Comparison of ENCODE assay signal across 1 cellular context in the genomic region with DNA sequence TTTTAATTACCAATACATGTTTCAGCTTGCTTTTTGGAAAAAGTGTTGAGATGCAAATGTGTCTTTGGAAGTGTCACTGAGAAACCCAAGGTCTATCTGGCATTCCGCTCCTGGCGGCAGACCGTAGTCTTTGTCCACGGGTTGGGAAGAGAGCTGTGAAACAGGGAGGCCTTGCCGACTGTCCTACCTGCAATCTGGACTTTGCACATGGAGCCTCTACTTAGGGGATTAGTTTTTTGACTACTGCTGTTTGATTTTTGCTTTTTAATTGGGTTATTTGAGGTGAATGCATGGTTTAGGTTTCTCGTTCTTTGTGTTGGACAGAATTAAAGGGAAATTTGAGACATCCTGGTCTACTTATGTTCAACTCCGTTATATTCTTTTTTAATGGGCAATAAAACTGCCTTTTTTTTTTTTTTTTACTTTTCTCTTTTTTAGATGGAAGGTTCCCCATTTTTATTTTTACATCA.
TF ChIP-seq lines count a peak whose summit lies in the region.

No MANE protein-coding gene starts in this region.

TF ChIP-seq in WTC11, 78 proteins besides CTCF, POLR2A, EP300 and RAD21 (continued from another document):
- TF ChIP-seq, protein P1, sequence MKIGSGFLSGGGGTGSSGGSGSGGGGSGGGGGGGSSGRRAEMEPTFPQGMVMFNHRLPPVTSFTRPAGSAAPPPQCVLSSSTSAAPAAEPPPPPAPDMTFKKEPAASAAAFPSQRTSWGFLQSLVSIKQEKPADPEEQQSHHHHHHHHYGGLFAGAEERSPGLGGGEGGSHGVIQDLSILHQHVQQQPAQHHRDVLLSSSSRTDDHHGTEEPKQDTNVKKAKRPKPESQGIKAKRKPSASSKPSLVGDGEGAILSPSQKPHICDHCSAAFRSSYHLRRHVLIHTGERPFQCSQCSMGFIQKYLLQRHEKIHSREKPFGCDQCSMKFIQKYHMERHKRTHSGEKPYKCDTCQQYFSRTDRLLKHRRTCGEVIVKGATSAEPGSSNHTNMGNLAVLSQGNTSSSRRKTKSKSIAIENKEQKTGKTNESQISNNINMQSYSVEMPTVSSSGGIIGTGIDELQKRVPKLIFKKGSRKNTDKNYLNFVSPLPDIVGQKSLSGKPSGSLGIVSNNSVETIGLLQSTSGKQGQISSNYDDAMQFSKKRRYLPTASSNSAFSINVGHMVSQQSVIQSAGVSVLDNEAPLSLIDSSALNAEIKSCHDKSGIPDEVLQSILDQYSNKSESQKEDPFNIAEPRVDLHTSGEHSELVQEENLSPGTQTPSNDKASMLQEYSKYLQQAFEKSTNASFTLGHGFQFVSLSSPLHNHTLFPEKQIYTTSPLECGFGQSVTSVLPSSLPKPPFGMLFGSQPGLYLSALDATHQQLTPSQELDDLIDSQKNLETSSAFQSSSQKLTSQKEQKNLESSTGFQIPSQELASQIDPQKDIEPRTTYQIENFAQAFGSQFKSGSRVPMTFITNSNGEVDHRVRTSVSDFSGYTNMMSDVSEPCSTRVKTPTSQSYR (CRISPR knock-in tag; IDR thresholded peaks at IDR 0.05), result no peak
- TF ChIP-seq TEAD4 (CRISPR knock-in tag; IDR thresholded peaks at IDR 0.05), result no peak
- TF ChIP-seq, protein P2, sequence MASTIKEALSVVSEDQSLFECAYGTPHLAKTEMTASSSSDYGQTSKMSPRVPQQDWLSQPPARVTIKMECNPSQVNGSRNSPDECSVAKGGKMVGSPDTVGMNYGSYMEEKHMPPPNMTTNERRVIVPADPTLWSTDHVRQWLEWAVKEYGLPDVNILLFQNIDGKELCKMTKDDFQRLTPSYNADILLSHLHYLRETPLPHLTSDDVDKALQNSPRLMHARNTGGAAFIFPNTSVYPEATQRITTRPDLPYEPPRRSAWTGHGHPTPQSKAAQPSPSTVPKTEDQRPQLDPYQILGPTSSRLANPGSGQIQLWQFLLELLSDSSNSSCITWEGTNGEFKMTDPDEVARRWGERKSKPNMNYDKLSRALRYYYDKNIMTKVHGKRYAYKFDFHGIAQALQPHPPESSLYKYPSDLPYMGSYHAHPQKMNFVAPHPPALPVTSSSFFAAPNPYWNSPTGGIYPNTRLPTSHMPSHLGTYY (CRISPR knock-in tag; IDR thresholded peaks at IDR 0.05), result no peak
- TF ChIP-seq SMAD3 (CRISPR knock-in tag; IDR thresholded peaks at IDR 0.05; ENCODE audit: borderline replicate concordance), result no peak
- TF ChIP-seq, protein P3, sequence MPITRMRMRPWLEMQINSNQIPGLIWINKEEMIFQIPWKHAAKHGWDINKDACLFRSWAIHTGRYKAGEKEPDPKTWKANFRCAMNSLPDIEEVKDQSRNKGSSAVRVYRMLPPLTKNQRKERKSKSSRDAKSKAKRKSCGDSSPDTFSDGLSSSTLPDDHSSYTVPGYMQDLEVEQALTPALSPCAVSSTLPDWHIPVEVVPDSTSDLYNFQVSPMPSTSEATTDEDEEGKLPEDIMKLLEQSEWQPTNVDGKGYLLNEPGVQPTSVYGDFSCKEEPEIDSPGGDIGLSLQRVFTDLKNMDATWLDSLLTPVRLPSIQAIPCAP (CRISPR knock-in tag; IDR thresholded peaks at IDR 0.05), result no peak
- TF ChIP-seq FOXK1 (CRISPR knock-in tag; IDR thresholded peaks at IDR 0.05), result no peak
- no peak for TF ChIP-seq PRRX2 (CRISPR knock-in tag; IDR thresholded peaks at IDR 0.05)
- TF ChIP-seq, protein P4, sequence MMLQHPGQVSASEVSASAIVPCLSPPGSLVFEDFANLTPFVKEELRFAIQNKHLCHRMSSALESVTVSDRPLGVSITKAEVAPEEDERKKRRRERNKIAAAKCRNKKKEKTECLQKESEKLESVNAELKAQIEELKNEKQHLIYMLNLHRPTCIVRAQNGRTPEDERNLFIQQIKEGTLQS (CRISPR knock-in tag; conservative IDR thresholded peaks at IDR 0.05), result no peak
TF ChIP-seq in WTC11: peak in this region for 0.
